In the genomic region with DNA sequence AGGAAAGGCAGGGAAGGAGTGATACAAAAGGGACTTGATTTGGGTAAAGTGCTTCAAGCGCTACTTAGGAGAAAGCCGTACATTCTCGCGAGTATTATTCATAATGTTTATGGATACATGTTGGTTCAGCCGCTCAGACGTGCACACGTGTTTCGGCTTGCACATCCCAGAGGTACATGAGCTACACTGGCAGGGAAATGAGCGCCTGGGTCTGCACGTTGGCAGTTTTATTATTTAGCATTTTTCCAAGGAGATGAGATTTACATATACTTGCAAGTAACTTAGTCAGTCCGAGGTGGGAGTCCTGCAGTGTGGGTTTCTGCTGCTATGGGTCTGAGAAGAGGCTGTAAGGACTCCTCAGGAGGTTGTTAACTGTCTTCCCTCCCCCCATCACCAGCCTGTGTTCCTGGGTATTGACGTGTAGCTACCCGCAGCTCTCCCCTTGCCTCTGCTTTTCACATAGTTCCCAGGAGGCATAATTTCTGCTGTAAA, we compare ENCODE assay signal across 1 cellular context.
A peak's percentile ranks its signal among the peaks of the same experiment; 100 is the strongest.
TF ChIP-seq lines count a peak whose summit lies in the region.

No MANE protein-coding gene starts in this region.

TF ChIP-seq in GM12878, 131 proteins besides CTCF, POLR2A, EP300 and RAD21:
- TF ChIP-seq, protein P1, sequence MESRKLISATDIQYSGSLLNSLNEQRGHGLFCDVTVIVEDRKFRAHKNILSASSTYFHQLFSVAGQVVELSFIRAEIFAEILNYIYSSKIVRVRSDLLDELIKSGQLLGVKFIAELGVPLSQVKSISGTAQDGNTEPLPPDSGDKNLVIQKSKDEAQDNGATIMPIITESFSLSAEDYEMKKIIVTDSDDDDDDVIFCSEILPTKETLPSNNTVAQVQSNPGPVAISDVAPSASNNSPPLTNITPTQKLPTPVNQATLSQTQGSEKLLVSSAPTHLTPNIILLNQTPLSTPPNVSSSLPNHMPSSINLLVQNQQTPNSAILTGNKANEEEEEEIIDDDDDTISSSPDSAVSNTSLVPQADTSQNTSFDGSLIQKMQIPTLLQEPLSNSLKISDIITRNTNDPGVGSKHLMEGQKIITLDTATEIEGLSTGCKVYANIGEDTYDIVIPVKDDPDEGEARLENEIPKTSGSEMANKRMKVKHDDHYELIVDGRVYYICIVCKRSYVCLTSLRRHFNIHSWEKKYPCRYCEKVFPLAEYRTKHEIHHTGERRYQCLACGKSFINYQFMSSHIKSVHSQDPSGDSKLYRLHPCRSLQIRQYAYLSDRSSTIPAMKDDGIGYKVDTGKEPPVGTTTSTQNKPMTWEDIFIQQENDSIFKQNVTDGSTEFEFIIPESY (IDR thresholded peaks at IDR 0.05), result no peak
- TF ChIP-seq MEF2B (IDR thresholded peaks at IDR 0.05; ENCODE audit: partially characterized antibody, poor library complexity, severe bottlenecking) (peak; percentile 13), NFIC (IDR thresholded peaks at IDR 0.05; ENCODE audit: low read depth, low read length) (0 out of 2 replicates have a peak, but pooled peaks have one; percentile 14), NBN (IDR thresholded peaks at IDR 0.05) (0 out of 2 replicates have a peak, but pooled peaks have one; percentile 30), MXI1 (IDR thresholded peaks at IDR 0.05; ENCODE audit: low read depth, low read length) (peak; percentile 59; the same call in 1 of the 2 replicates), SMAD1 (IDR thresholded peaks at IDR 0.05; ENCODE audit: low read depth, partially characterized antibody) (no peak), CHD2 (IDR thresholded peaks at IDR 0.05; ENCODE audit: borderline replicate concordance, low read depth, low read length) (0 out of 2 replicates have a peak, but pooled peaks have one; percentile 5)
- TF ChIP-seq, protein P2, sequence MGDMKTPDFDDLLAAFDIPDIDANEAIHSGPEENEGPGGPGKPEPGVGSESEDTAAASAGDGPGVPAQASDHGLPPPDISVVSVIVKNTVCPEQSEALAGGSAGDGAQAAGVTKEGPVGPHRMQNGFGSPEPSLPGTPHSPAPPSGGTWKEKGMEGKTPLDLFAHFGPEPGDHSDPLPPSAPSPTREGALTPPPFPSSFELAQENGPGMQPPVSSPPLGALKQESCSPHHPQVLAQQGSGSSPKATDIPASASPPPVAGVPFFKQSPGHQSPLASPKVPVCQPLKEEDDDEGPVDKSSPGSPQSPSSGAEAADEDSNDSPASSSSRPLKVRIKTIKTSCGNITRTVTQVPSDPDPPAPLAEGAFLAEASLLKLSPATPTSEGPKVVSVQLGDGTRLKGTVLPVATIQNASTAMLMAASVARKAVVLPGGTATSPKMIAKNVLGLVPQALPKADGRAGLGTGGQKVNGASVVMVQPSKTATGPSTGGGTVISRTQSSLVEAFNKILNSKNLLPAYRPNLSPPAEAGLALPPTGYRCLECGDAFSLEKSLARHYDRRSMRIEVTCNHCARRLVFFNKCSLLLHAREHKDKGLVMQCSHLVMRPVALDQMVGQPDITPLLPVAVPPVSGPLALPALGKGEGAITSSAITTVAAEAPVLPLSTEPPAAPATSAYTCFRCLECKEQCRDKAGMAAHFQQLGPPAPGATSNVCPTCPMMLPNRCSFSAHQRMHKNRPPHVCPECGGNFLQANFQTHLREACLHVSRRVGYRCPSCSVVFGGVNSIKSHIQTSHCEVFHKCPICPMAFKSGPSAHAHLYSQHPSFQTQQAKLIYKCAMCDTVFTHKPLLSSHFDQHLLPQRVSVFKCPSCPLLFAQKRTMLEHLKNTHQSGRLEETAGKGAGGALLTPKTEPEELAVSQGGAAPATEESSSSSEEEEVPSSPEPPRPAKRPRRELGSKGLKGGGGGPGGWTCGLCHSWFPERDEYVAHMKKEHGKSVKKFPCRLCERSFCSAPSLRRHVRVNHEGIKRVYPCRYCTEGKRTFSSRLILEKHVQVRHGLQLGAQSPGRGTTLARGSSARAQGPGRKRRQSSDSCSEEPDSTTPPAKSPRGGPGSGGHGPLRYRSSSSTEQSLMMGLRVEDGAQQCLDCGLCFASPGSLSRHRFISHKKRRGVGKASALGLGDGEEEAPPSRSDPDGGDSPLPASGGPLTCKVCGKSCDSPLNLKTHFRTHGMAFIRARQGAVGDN (IDR thresholded peaks at IDR 0.05), result peak; percentile 40; the same call in 1 of the 2 replicates
- TF ChIP-seq, protein P3, sequence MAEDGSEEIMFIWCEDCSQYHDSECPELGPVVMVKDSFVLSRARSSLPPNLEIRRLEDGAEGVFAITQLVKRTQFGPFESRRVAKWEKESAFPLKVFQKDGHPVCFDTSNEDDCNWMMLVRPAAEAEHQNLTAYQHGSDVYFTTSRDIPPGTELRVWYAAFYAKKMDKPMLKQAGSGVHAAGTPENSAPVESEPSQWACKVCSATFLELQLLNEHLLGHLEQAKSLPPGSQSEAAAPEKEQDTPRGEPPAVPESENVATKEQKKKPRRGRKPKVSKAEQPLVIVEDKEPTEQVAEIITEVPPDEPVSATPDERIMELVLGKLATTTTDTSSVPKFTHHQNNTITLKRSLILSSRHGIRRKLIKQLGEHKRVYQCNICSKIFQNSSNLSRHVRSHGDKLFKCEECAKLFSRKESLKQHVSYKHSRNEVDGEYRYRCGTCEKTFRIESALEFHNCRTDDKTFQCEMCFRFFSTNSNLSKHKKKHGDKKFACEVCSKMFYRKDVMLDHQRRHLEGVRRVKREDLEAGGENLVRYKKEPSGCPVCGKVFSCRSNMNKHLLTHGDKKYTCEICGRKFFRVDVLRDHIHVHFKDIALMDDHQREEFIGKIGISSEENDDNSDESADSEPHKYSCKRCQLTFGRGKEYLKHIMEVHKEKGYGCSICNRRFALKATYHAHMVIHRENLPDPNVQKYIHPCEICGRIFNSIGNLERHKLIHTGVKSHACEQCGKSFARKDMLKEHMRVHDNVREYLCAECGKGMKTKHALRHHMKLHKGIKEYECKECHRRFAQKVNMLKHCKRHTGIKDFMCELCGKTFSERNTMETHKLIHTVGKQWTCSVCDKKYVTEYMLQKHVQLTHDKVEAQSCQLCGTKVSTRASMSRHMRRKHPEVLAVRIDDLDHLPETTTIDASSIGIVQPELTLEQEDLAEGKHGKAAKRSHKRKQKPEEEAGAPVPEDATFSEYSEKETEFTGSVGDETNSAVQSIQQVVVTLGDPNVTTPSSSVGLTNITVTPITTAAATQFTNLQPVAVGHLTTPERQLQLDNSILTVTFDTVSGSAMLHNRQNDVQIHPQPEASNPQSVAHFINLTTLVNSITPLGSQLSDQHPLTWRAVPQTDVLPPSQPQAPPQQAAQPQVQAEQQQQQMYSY (CRISPR knock-in tag; IDR thresholded peaks at IDR 0.05), result no peak
- TF ChIP-seq, protein P4, sequence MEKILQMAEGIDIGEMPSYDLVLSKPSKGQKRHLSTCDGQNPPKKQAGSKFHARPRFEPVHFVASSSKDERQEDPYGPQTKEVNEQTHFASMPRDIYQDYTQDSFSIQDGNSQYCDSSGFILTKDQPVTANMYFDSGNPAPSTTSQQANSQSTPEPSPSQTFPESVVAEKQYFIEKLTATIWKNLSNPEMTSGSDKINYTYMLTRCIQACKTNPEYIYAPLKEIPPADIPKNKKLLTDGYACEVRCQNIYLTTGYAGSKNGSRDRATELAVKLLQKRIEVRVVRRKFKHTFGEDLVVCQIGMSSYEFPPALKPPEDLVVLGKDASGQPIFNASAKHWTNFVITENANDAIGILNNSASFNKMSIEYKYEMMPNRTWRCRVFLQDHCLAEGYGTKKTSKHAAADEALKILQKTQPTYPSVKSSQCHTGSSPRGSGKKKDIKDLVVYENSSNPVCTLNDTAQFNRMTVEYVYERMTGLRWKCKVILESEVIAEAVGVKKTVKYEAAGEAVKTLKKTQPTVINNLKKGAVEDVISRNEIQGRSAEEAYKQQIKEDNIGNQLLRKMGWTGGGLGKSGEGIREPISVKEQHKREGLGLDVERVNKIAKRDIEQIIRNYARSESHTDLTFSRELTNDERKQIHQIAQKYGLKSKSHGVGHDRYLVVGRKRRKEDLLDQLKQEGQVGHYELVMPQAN (conservative IDR thresholded peaks at IDR 0.05), result peak; percentile 51; the same call in 1 of the 2 replicates
